In genomic region chr10:4234661-4235060, GRCh38 we compare ENCODE assay signal across 9 cellular contexts.
DNase-seq lines count a peak whose midpoint lies in the region; ATAC-seq and TF ChIP-seq lines count a peak whose summit lies in the region.
"Had no signal": no experiment of that assay in that cellular context is flagged by ENCODE, and none has a peak within 500 bp of the region (broad histone marks: within the 10 kb centered on the region; RNA-seq: fewer than 3 reads in every experiment).

No MANE protein-coding gene starts in this region.

- H3K36me3 ChIP-seq in CD8-positive, alpha-beta memory T cell (ENCODE audit: insufficient read depth, low read length) = no peaks in the 10 kb centered on the region

- peak overlapping the region; percentile 6 to 81 (median 46) for H3K27ac Mint-ChIP-seq in CD8-positive, alpha-beta memory T cell
- peak overlapping the region; percentile 88 to 90 for H3K27ac Mint-ChIP-seq in natural killer cell treated with Interleukin-12 subunit alpha and Interleukin-12 subunit beta and Interleukin-15 and Interleukin-18, amount 100 ng/mL, for 72 hours
- no peak overlapping the region for H3K27ac Mint-ChIP-seq in mesothelial cell of epicardium
- H3K27ac Mint-ChIP-seq: naive B cell had no signal

- peak; percentile 96 to 99 for ATAC-seq in natural killer cell treated with Interleukin-12 subunit alpha and Interleukin-12 subunit beta and Interleukin-15 and Interleukin-18, amount 100 ng/mL, for 72 hours
- ATAC-seq in HG02870 (IDR thresholded peaks at IDR 0.05; ENCODE audit: unreplicated experiment) = no peak

- POLR2A ChIA-PET in CD8-positive, alpha-beta memory T cell (lab: Charles Lee) = interaction anchor here (0.6 to 0.7 kb wide), 2 partner anchors 9 to 449 kb away, joined by 3 to 5 read pairs; partner anchors contain the start of gene KLF6

- peak overlapping the region in 6 of 7 donors; percentile 7 to 47 (median 18) for H3K4me3 Mint-ChIP-seq in CD8-positive, alpha-beta memory T cell
- peak overlapping the region; percentile 70 for H3K4me3 Mint-ChIP-seq in natural killer cell treated with Interleukin-12 subunit alpha and Interleukin-12 subunit beta and Interleukin-15 and Interleukin-18, amount 100 ng/mL, for 72 hours
- no peak overlapping the region for H3K4me3 Mint-ChIP-seq in mesothelial cell of epicardium
- H3K4me3 Mint-ChIP-seq: naive B cell had no signal

- CTCF ChIA-PET in CD8-positive, alpha-beta memory T cell (lab: Charles Lee) = interaction anchor here (0.8 to 1.5 kb wide), 4 partner anchors 15 to 450 kb away, joined by 3 to 5 read pairs (median 3); partner anchors contain the start of gene KLF6

- no peak overlapping the region for H3K4me3 ChIP-seq in CD8-positive, alpha-beta memory T cell (ENCODE audit: low read length)
- no peak overlapping the region for H3K4me3 ChIP-seq in NB4 (ENCODE audit: low read depth, low read length)

- H3K27me3 ChIP-seq in CD8-positive, alpha-beta memory T cell (ENCODE audit: insufficient read depth, low read length, poor library complexity, severe bottlenecking) = no peaks in the 10 kb centered on the region

- TF ChIP-seq CTCF in NB4 (IDR thresholded peaks at IDR 0.05; ENCODE audit: low read depth, low read length) (peak; percentile 17), mesothelial cell of epicardium (IDR thresholded peaks at IDR 0.05; ENCODE audit: unreplicated experiment) (no peak)

- peak in 4 of 5 donors; percentile 47 to 80 (median 66) for DNase-seq in CD8-positive, alpha-beta memory T cell
- DNase-seq in NB4 (ENCODE audit: low read depth) (peak; percentile 94), NCI-H510A (lab: John Stamatoyannopoulos, UW) (no peak), NCI-H187 treated with DMSO at 0.1 percent for 48 hours (lab: John Stamatoyannopoulos, UW) (no peak), mesothelial cell of epicardium (ENCODE audit: low spot score in 2 of 2, unreplicated experiment in 2 of 2) (no peak)
- peak; percentile 17 for DNase-seq in activated CD8-positive, alpha-beta memory T cell treated with anti-CD3 and anti-CD28 coated beads, Interleukin-2, amount 50 U/mL, for 24 hours (ENCODE audit: extremely low read depth)
- peak; percentile 92 for DNase-seq in natural killer cell treated with Interleukin-12 subunit alpha and Interleukin-12 subunit beta and Interleukin-15 and Interleukin-18, amount 100 ng/mL, for 72 hours (ENCODE audit: low spot score)
- DNase-seq: naive B cell had no signal

- no peaks in the 10 kb centered on the region for H3K27me3 Mint-ChIP-seq in CD8-positive, alpha-beta memory T cell
- no peaks in the 10 kb centered on the region for H3K27me3 Mint-ChIP-seq in natural killer cell treated with Interleukin-12 subunit alpha and Interleukin-12 subunit beta and Interleukin-15 and Interleukin-18, amount 100 ng/mL, for 72 hours
- no peaks in the 10 kb centered on the region for H3K27me3 Mint-ChIP-seq in mesothelial cell of epicardium (ENCODE audit: low read depth)

- H3K4me1 ChIP-seq in CD8-positive, alpha-beta memory T cell (ENCODE audit: insufficient read depth, low read length) = peaks cover 8% of the 10 kb centered on the region

- no peak for TF ChIP-seq POLR2A in NB4 (IDR thresholded peaks at IDR 0.05; ENCODE audit: extremely low read depth, insufficient read length)

- no peak overlapping the region for H3K27ac ChIP-seq in CD8-positive, alpha-beta memory T cell (ENCODE audit: low read depth, low read length)

- peaks cover 1 to 16% (median 3%) of the 10 kb centered on the region in 5 donors for H3K9me3 Mint-ChIP-seq in CD8-positive, alpha-beta memory T cell
- peaks cover 4% of the 10 kb centered on the region for H3K9me3 Mint-ChIP-seq in natural killer cell treated with Interleukin-12 subunit alpha and Interleukin-12 subunit beta and Interleukin-15 and Interleukin-18, amount 100 ng/mL, for 72 hours
- H3K9me3 Mint-ChIP-seq in mesothelial cell of epicardium = peaks cover 24% of the 10 kb centered on the region

- H3K9me3 ChIP-seq in CD8-positive, alpha-beta memory T cell (ENCODE audit: low read length) = no peaks in the 10 kb centered on the region

- peaks cover 0 to 7% (median 0%) of the 10 kb centered on the region in 3 donors for H3K36me3 Mint-ChIP-seq in CD8-positive, alpha-beta memory T cell
- H3K36me3 Mint-ChIP-seq in natural killer cell treated with Interleukin-12 subunit alpha and Interleukin-12 subunit beta and Interleukin-15 and Interleukin-18, amount 100 ng/mL, for 72 hours = peaks cover 10% of the 10 kb centered on the region
- peaks cover 11% of the 10 kb centered on the region for H3K36me3 Mint-ChIP-seq in mesothelial cell of epicardium
- H3K36me3 Mint-ChIP-seq: naive B cell had no signal

- H3K4me1 Mint-ChIP-seq in CD8-positive, alpha-beta memory T cell = peaks cover 24 to 37% (median 36%) of the 10 kb centered on the region in 3 donors
- H3K4me1 Mint-ChIP-seq in natural killer cell treated with Interleukin-12 subunit alpha and Interleukin-12 subunit beta and Interleukin-15 and Interleukin-18, amount 100 ng/mL, for 72 hours (ENCODE audit: low read depth in 2 of 2) = peaks cover 35 to 36% of the 10 kb centered on the region in 2 donors
- H3K4me1 Mint-ChIP-seq in mesothelial cell of epicardium = peaks cover 6% of the 10 kb centered on the region
- H3K4me1 Mint-ChIP-seq: naive B cell had no signal

Comparison
In these comparisons a context has a peak if more than half of its experiments do, and no peak if none do; other contexts are left out.
1. DNase-seq: peak in CD8-positive, alpha-beta memory T cell (4 of 5), NB4 (single experiment), activated CD8-positive, alpha-beta memory T cell treated with anti-CD3 and anti-CD28 coated beads, Interleukin-2, amount 50 U/mL, for 24 hours (single experiment) and natural killer cell treated with Interleukin-12 subunit alpha and Interleukin-12 subunit beta and Interleukin-15 and Interleukin-18, amount 100 ng/mL, for 72 hours (single experiment); none in NCI-H510A (single experiment), NCI-H187 treated with DMSO at 0.1 percent for 48 hours (single experiment) and mesothelial cell of epicardium (0 of 2).